1 cellular context compared by ENCODE assay signal in genomic region chr2:68594674-68595492, GRCh38.
A peak's percentile ranks its signal among the peaks of the same experiment; 100 is the strongest.
TF ChIP-seq lines count a peak whose summit lies in the region.

No MANE protein-coding gene starts in this region.

TF ChIP-seq in HepG2, 621 proteins besides CTCF, POLR2A, EP300 and RAD21 (continued from another document and continues in another):
- TF ChIP-seq ZNF704 (CRISPR knock-in tag; IDR thresholded peaks at IDR 0.05; ENCODE audit: borderline replicate concordance) (no peak), ZNF75D (CRISPR knock-in tag; IDR thresholded peaks at IDR 0.05; ENCODE audit: borderline replicate concordance) (no peak), ZNF629 (CRISPR knock-in tag; conservative IDR thresholded peaks at IDR 0.05) (peak; percentile 86), HOXA5 (CRISPR knock-in tag; IDR thresholded peaks at IDR 0.05) (no peak), DMAP1 (CRISPR knock-in tag; IDR thresholded peaks at IDR 0.05) (no peak), SMYD3 (CRISPR knock-in tag; IDR thresholded peaks at IDR 0.05) (no peak), HOXA7 (CRISPR knock-in tag; IDR thresholded peaks at IDR 0.05) (no peak), ZNF850 (CRISPR knock-in tag; conservative IDR thresholded peaks at IDR 0.05) (no peak), PAX8 (CRISPR knock-in tag; IDR thresholded peaks at IDR 0.05; ENCODE audit: borderline replicate concordance) (no peak), ZNF558 (CRISPR knock-in tag; IDR thresholded peaks at IDR 0.05; ENCODE audit: borderline replicate concordance) (no peak), SOX5 (CRISPR knock-in tag; IDR thresholded peaks at IDR 0.05; ENCODE audit: borderline replicate concordance) (peak; percentile 10; the same call in 1 of the 2 replicates), ZNF792 (CRISPR knock-in tag; IDR thresholded peaks at IDR 0.05) (0 out of 2 replicates have a peak, but pooled peaks have one; percentile 13), KDM6A (CRISPR knock-in tag; IDR thresholded peaks at IDR 0.05; ENCODE audit: low read depth) (no peak), ZNF224 (CRISPR knock-in tag; IDR thresholded peaks at IDR 0.05) (no peak), ZNF703 (CRISPR knock-in tag; IDR thresholded peaks at IDR 0.05; ENCODE audit: borderline replicate concordance) (no peak), ZNF484 (CRISPR knock-in tag; IDR thresholded peaks at IDR 0.05; ENCODE audit: borderline replicate concordance, low read depth) (no peak), ARID2 (CRISPR knock-in tag; IDR thresholded peaks at IDR 0.05; ENCODE audit: borderline replicate concordance) (no peak), ONECUT2 (CRISPR knock-in tag; IDR thresholded peaks at IDR 0.05) (no peak), SP2 (CRISPR knock-in tag; IDR thresholded peaks at IDR 0.05) (no peak), ZNF362 (CRISPR knock-in tag; IDR thresholded peaks at IDR 0.05; ENCODE audit: borderline replicate concordance) (no peak), PBX2 (CRISPR knock-in tag; IDR thresholded peaks at IDR 0.05) (peak; percentile 88), ISL2 (CRISPR knock-in tag; IDR thresholded peaks at IDR 0.05) (no peak), ZNF574 (CRISPR knock-in tag; IDR thresholded peaks at IDR 0.05) (no peak), TRIM22 (IDR thresholded peaks at IDR 0.05) (no peak), ZNF256 (CRISPR knock-in tag; conservative IDR thresholded peaks at IDR 0.05) (no peak), ETV5 (CRISPR knock-in tag; IDR thresholded peaks at IDR 0.05; ENCODE audit: borderline replicate concordance) (peak; percentile 62; the same call in 1 of the 2 replicates), SMARCC2 (IDR thresholded peaks at IDR 0.05) (no peak), NR2F6 (IDR thresholded peaks at IDR 0.05) (peak; percentile 94), NR2F6 (CRISPR knock-in tag; IDR thresholded peaks at IDR 0.05) (peak; percentile 91), CENPBD1 (CRISPR knock-in tag; IDR thresholded peaks at IDR 0.05; ENCODE audit: borderline replicate concordance, low read depth) (no peak), DDIT3 (CRISPR knock-in tag; IDR thresholded peaks at IDR 0.05) (no peak), KDM5B (CRISPR knock-in tag; IDR thresholded peaks at IDR 0.05; ENCODE audit: borderline replicate concordance) (no peak), ZNF615 (CRISPR knock-in tag; IDR thresholded peaks at IDR 0.05; ENCODE audit: borderline replicate concordance) (no peak), CBX2 (IDR thresholded peaks at IDR 0.05; ENCODE audit: low read depth, low read length) (no peak), CBX2 (CRISPR knock-in tag; IDR thresholded peaks at IDR 0.05; ENCODE audit: low read depth) (no peak), ZMYM3 (CRISPR knock-in tag; IDR thresholded peaks at IDR 0.05) (peak; percentile 1; the same call in 1 of the 2 replicates), MAFF (IDR thresholded peaks at IDR 0.05; ENCODE audit: low read depth, low read length) (peak; percentile 40), IRF2 (CRISPR knock-in tag; IDR thresholded peaks at IDR 0.05) (peak; percentile 24; the same call in 1 of the 2 replicates), GTF3A (CRISPR knock-in tag; conservative IDR thresholded peaks at IDR 0.05) (no peak), ZBTB49 (CRISPR knock-in tag; IDR thresholded peaks at IDR 0.05; ENCODE audit: borderline replicate concordance) (no peak), U2AF2 (IDR thresholded peaks at IDR 0.05; ENCODE audit: low read depth, low read length) (no peak)
- TF ChIP-seq, protein P1, sequence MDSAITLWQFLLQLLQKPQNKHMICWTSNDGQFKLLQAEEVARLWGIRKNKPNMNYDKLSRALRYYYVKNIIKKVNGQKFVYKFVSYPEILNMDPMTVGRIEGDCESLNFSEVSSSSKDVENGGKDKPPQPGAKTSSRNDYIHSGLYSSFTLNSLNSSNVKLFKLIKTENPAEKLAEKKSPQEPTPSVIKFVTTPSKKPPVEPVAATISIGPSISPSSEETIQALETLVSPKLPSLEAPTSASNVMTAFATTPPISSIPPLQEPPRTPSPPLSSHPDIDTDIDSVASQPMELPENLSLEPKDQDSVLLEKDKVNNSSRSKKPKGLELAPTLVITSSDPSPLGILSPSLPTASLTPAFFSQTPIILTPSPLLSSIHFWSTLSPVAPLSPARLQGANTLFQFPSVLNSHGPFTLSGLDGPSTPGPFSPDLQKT (CRISPR knock-in tag; IDR thresholded peaks at IDR 0.05; ENCODE audit: borderline replicate concordance) = no peak
- TF ChIP-seq, protein P2, sequence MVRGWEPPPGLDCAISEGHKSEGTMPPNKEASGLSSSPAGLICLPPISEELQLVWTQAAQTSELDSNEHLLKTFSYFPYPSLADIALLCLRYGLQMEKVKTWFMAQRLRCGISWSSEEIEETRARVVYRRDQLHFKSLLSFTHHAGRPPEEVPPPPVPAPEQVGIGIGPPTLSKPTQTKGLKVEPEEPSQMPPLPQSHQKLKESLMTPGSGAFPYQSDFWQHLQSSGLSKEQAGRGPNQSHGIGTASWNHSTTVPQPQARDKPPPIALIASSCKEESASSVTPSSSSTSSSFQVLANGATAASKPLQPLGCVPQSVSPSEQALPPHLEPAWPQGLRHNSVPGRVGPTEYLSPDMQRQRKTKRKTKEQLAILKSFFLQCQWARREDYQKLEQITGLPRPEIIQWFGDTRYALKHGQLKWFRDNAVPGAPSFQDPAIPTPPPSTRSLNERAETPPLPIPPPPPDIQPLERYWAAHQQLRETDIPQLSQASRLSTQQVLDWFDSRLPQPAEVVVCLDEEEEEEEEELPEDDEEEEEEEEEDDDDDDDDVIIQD (CRISPR knock-in tag; IDR thresholded peaks at IDR 0.05; ENCODE audit: low read depth) = peak; percentile 19; the same call in 1 of the 2 replicates
- TF ChIP-seq, protein P3, sequence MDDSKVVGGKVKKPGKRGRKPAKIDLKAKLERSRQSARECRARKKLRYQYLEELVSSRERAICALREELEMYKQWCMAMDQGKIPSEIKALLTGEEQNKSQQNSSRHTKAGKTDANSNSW (CRISPR knock-in tag; IDR thresholded peaks at IDR 0.05; ENCODE audit: borderline replicate concordance) = no peak
- TF ChIP-seq, protein P4, sequence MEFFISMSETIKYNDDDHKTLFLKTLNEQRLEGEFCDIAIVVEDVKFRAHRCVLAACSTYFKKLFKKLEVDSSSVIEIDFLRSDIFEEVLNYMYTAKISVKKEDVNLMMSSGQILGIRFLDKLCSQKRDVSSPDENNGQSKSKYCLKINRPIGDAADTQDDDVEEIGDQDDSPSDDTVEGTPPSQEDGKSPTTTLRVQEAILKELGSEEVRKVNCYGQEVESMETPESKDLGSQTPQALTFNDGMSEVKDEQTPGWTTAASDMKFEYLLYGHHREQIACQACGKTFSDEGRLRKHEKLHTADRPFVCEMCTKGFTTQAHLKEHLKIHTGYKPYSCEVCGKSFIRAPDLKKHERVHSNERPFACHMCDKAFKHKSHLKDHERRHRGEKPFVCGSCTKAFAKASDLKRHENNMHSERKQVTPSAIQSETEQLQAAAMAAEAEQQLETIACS (CRISPR knock-in tag; IDR thresholded peaks at IDR 0.05) = no peak
- TF ChIP-seq, protein P5, sequence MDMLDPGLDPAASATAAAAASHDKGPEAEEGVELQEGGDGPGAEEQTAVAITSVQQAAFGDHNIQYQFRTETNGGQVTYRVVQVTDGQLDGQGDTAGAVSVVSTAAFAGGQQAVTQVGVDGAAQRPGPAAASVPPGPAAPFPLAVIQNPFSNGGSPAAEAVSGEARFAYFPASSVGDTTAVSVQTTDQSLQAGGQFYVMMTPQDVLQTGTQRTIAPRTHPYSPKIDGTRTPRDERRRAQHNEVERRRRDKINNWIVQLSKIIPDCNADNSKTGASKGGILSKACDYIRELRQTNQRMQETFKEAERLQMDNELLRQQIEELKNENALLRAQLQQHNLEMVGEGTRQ (IDR thresholded peaks at IDR 0.05; ENCODE audit: low read depth, low read length) = no peak
- TF ChIP-seq, protein P5 (CRISPR knock-in tag; IDR thresholded peaks at IDR 0.05; ENCODE audit: borderline replicate concordance) = no peak
